ENCODE assay signal across 15 cellular contexts in the genomic region with DNA sequence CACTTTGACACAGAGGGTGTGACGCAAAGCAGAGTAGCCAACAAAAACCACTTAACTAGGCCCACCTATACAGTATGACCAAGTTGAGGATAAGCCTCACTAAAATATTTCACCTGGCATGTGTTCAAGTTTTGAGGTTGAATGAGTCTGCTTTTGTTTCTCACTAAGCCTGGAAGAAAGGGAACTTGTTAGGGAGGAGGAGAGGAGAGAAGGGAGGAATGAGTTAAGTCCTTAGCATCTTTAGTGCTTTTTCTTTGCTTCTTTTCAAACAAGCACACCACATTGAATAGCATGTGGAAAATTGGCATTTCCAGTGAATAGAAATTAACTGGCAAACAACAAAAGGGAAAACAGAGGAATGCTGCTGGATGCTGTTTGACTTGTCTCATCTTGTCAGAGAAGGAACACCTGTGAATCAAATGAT.
DNase-seq lines count a peak whose midpoint lies in the region; ATAC-seq lines count a peak whose summit lies in the region.
"Had no signal": no experiment of that assay in that cellular context is flagged by ENCODE, and none has a peak within 500 bp of the region (broad histone marks: within the 10 kb centered on the region; RNA-seq: fewer than 3 reads in every experiment).

No MANE protein-coding gene starts in this region.

- H3K36me3 ChIP-seq in mesenchymal stem cell (ENCODE audit: control insufficient read depth in 1 of 2, insufficient read depth in 2 of 2, low read depth in 1 of 2, low read length in 2 of 2): no peaks in the 10 kb centered on the region
- H3K36me3 ChIP-seq: esophagus squamous epithelium had no signal

- no peaks in the 10 kb centered on the region for H3K27me3 ChIP-seq in mesenchymal stem cell (ENCODE audit: control insufficient read depth in 1 of 2, insufficient read depth in 1 of 2, low read length in 2 of 2)
- H3K27me3 ChIP-seq: esophagus squamous epithelium had no signal

- H3K27ac ChIP-seq in caudate nucleus (ENCODE audit: low read depth, low read length): peak overlapping the region; percentile 20
- H3K27ac ChIP-seq in mesenchymal stem cell (ENCODE audit: low read length, poor library complexity, severe bottlenecking): no peak overlapping the region

- H2AK5ac ChIP-seq in mesenchymal stem cell (ENCODE audit: low read length, severe bottlenecking): no peak overlapping the region

- H2BK15ac ChIP-seq in mesenchymal stem cell (ENCODE audit: low read depth, poor library complexity, severe bottlenecking): no peak overlapping the region

- H3K4me2 ChIP-seq in mesenchymal stem cell (ENCODE audit: low read length, poor library complexity, severe bottlenecking): no peak overlapping the region

- no peak overlapping the region for H2BK5ac ChIP-seq in mesenchymal stem cell (ENCODE audit: low read depth, low read length, poor library complexity, severe bottlenecking)

- H3K4ac ChIP-seq in mesenchymal stem cell (ENCODE audit: low read depth in 1 of 2, low read length in 2 of 2): no peak overlapping the region

- H4K91ac ChIP-seq in mesenchymal stem cell (ENCODE audit: low read length): no peak overlapping the region

- no peaks in the 10 kb centered on the region for H3K79me1 ChIP-seq in mesenchymal stem cell (replicated peaks; ENCODE audit: low read length, poor library complexity, severe bottlenecking)

- H3K9me3 ChIP-seq in mesenchymal stem cell (ENCODE audit: control insufficient read depth, low read length): no peaks in the 10 kb centered on the region
- H3K9me3 ChIP-seq: esophagus squamous epithelium had no signal

- peak overlapping the region in 1 of 2 experiments; percentile 43 for H3K18ac ChIP-seq in mesenchymal stem cell (ENCODE audit: low read depth in 1 of 2, low read length in 2 of 2)

- ATAC-seq in HG03159 (IDR thresholded peaks at IDR 0.05; ENCODE audit: unreplicated experiment): no peak
- no peak for ATAC-seq in GM21526 (IDR thresholded peaks at IDR 0.05; ENCODE audit: low FRiP score, unreplicated experiment)
- ATAC-seq: HCT116; naive thymus-derived CD8-positive, alpha-beta T cell had no signal

- no peak overlapping the region for H2AFZ ChIP-seq in mesenchymal stem cell (ENCODE audit: low read depth, low read length)

- no peak overlapping the region for H2BK12ac ChIP-seq in mesenchymal stem cell (ENCODE audit: low read length in 2 of 2)

- H3K23ac ChIP-seq in mesenchymal stem cell (ENCODE audit: low read length in 2 of 2): no peak overlapping the region

- H3K9ac ChIP-seq in mesenchymal stem cell (ENCODE audit: low read length): no peak overlapping the region

- H3K14ac ChIP-seq in mesenchymal stem cell (ENCODE audit: low read length in 2 of 2): no peak overlapping the region

- H3K4me3 ChIP-seq in mesenchymal stem cell (ENCODE audit: insufficient read depth in 1 of 2, low read depth in 1 of 2, low read length in 2 of 2): no peak overlapping the region
- H3K4me3 ChIP-seq: esophagus squamous epithelium had no signal

- in situ Hi-C loops in G401 (cut with HindIII; ENCODE audit: low sequenced_read_pairs): no loop called here

- WGBS in mesenchymal stem cell: no CpG with 5 or more reads among the region's 1 CpG

- peaks cover 1% of the 10 kb centered on the region for H3K4me1 ChIP-seq in mesenchymal stem cell (ENCODE audit: control insufficient read depth, insufficient read depth, low read depth, low read length)

- no peak overlapping the region for H2BK120ac ChIP-seq in mesenchymal stem cell (ENCODE audit: low read depth, low read length)

- H4K8ac ChIP-seq in mesenchymal stem cell (ENCODE audit: low read length): no peak overlapping the region

- DNase-seq in G401 (ENCODE audit: low spot score) (peak; percentile 20), NCI-H774 (lab: John Stamatoyannopoulos, UW) (peak; percentile 18), caudate nucleus (lab: John Stamatoyannopoulos, UW) (no peak), medulla oblongata (ENCODE audit: extremely low spot score) (peak; percentile 40), NCI-H1930 (lab: John Stamatoyannopoulos, UW) (no peak), mesenchymal stem cell (no peak)
- DNase-seq: activated CD4-positive, alpha-beta memory T cell treated with anti-CD3 and anti-CD28 coated beads, Interleukin-2, amount 10 ng/mL, durations not matched to agents 7 days and 5 days; esophagus squamous epithelium; MV-4-11; naive thymus-derived CD8-positive, alpha-beta T cell; NCI-H345; retina had no signal

Comparison
In these comparisons a context has a peak if more than half of its experiments do, and no peak if none do; other contexts are left out.
1. DNase-seq: peak in G401 (single experiment), NCI-H774 (single experiment) and medulla oblongata (single experiment); none in caudate nucleus (0 of 61), NCI-H1930 (0 of 2) and mesenchymal stem cell (single experiment).